15 cellular contexts compared by ENCODE assay signal in the genomic region with DNA sequence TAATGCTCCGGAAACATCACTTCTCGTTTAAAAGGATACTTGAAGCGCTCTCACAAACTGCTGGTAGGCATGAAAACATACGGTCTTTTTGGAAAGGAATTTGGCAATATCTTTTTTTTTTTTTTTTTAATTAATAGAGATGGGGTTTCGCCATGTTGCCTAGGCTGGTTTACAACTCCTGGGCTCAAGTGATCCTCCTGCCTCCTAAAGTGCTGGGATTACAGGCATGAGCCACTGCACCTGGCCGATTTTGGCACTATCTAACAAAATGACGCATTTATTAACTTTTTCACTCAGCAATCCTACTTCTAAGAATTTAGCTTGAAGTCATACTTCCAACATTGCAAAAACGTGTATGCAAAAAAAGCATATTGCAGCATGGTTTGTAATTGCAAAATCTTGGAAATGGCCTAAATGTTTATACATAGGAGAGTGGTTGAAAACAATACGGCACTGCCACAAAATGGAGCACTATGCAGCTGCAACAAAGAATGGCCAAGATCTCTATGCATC. TPM values are rescaled to one million over a fixed set of nuclear protein-coding genes. Genes with fewer than 3 reads are reported as not detected.
DNase-seq lines count a peak whose midpoint lies in the region; ATAC-seq, FAIRE-seq and TF ChIP-seq lines count a peak whose summit lies in the region.
"Had no signal": no experiment of that assay in that cellular context is flagged by ENCODE, and none has a peak within 500 bp of the region (broad histone marks: within the 10 kb centered on the region; RNA-seq: fewer than 3 reads in every experiment).

No MANE protein-coding gene starts in this region.

- no peak for TF ChIP-seq POLR2A in H1 (IDR thresholded peaks at IDR 0.05; ENCODE audit: control extremely low read depth in 1 of 2, low read depth in 2 of 2, low read length in 2 of 2)

- no peak overlapping the region for H3K56ac ChIP-seq in H1 (replicated peaks; ENCODE audit: insufficient read length, low read depth, low read length)

- peak overlapping the region; percentile 65 for H3K4me3 Mint-ChIP-seq in nephron progenitor cell

- H4K5ac ChIP-seq in H1 (ENCODE audit: insufficient read length, low read depth, low read length): no peak overlapping the region

- POLR2A ChIA-PET in H1 (lab: Charles Lee; ENCODE audit: partially characterized antibody): interaction anchor here (0.6 to 1.8 kb wide), 3 partner anchors 11 to 550 kb away, joined by 3 to 7 read pairs (median 3); no protein-coding TSS in a partner anchor

- H3K23ac ChIP-seq in H1 (ENCODE audit: insufficient read length): no peak overlapping the region

- 54% methylated on average over 9 of the region's 9 CpGs for WGBS in GM23248 (ENCODE audit: low coverage in 1 of 2, low lambda C conversion rate in 2 of 2, missing lambda C conversion rate in 2 of 2), 2 experiments
- 91% methylated on average over 9 of the region's 9 CpGs; no CpG with 5 or more reads in 1 of the 2 experiments for WGBS in H1 (ENCODE audit: extremely low coverage in 1 of 2, insufficient coverage in 1 of 2, insufficient read length in 1 of 2, insufficient replicate concordance in 2 of 2, low coverage in 1 of 2, low lambda C conversion rate in 2 of 2, missing lambda C conversion rate in 1 of 2), 2 experiments

- H3F3A ChIP-seq in GM23248 (ENCODE audit: insufficient read depth): no peaks in the 10 kb centered on the region

- H3K18ac ChIP-seq in H1 (ENCODE audit: extremely low read depth, low read length): no peak overlapping the region

- peaks cover 7% of the 10 kb centered on the region; the same call in 1 of the 2 replicates for H3K4me1 ChIP-seq in GM23248 (ENCODE audit: insufficient read depth)
- peaks cover 0 to 6% (median 5%) of the 10 kb centered on the region in 4 experiments; a peak in 2 of 7 replicates for H3K4me1 ChIP-seq in H1 (replicated peaks in 1 of 4; ENCODE audit: control insufficient read depth in 3 of 4, insufficient read depth in 4 of 4, low read length in 3 of 4)

- no peak for FAIRE-seq in H1 (lab: Jason Lieb, UNC)

- no peak overlapping the region for H2AK5ac ChIP-seq in H1 (ENCODE audit: low read depth, low read length)

- peaks cover 14% of the 10 kb centered on the region for H3K4me1 Mint-ChIP-seq in nephron progenitor cell

- TF ChIP-seq CTCF in 22Rv1 (IDR thresholded peaks at IDR 0.05) (no peak), H1 (IDR thresholded peaks at IDR 0.05; ENCODE audit: control extremely low read depth in 1 of 3, insufficient read depth in 1 of 3, low read depth in 1 of 3, low read length in 3 of 3) (no peak), nephron progenitor cell (IDR thresholded peaks at IDR 0.05) (no peak)

- H4K8ac ChIP-seq in H1 (ENCODE audit: extremely low read depth, insufficient read depth, low read length): no peak overlapping the region

- peaks cover 24% of the 10 kb centered on the region for H3K79me2 ChIP-seq in GM23248 (ENCODE audit: insufficient read depth)
- peaks cover 17 to 25% of the 10 kb centered on the region in 2 experiments for H3K79me2 ChIP-seq in H1 (ENCODE audit: control insufficient read depth in 1 of 2, insufficient read depth in 2 of 2, low read length in 2 of 2)

- no peak overlapping the region for H3K27ac Mint-ChIP-seq in nephron progenitor cell

- no peak overlapping the region for H4K91ac ChIP-seq in H1 (replicated peaks; ENCODE audit: insufficient read length, low read length)

- no peak overlapping the region for H2BK20ac ChIP-seq in H1 (ENCODE audit: low read length)

- H3K4me2 ChIP-seq in GM23248 (ENCODE audit: unreplicated experiment): no peak overlapping the region
- no peak overlapping the region for H3K4me2 ChIP-seq in H1 (ENCODE audit: insufficient read depth in 1 of 2, low read depth in 2 of 2, low read length in 2 of 2)
- H3K4me2 ChIP-seq: BLaER1 treated with 17β-estradiol and CSF1 and Interleukin-3, amounts not matched to agents 10 nM and 100 nM had no signal

- H3K4ac ChIP-seq in H1 (replicated peaks; ENCODE audit: insufficient read length, low read depth, low read length): no peak overlapping the region

- no peaks in the 10 kb centered on the region for H3K79me1 ChIP-seq in H1 (ENCODE audit: low read depth, low read length)

- H3K27me3 Mint-ChIP-seq in nephron progenitor cell (ENCODE audit: low read depth, poor library complexity): peaks cover 9% of the 10 kb centered on the region

- H3K9me2 ChIP-seq in GM23248 (ENCODE audit: insufficient read depth): no peaks in the 10 kb centered on the region

- H3K9ac ChIP-seq in GM23248 (no peak overlapping the region), H1 (replicated peaks in 1 of 4; ENCODE audit: extremely low read depth in 1 of 4, low read depth in 3 of 4, low read length in 3 of 4) (no peak overlapping the region)
- H3K9ac ChIP-seq: BLaER1 treated with 17β-estradiol and CSF1 and Interleukin-3, amounts not matched to agents 10 nM and 100 nM had no signal

- no peak overlapping the region for H2BK15ac ChIP-seq in H1 (ENCODE audit: low read length)

- H3K27ac ChIP-seq in 22Rv1: peak overlapping the region; percentile 83
- no peak overlapping the region for H3K27ac ChIP-seq in GM23248
- no peak overlapping the region for H3K27ac ChIP-seq in H1 (ENCODE audit: low read depth, low read length)
- H3K27ac ChIP-seq: BLaER1 treated with 17β-estradiol and CSF1 and Interleukin-3, amounts not matched to agents 10 nM and 100 nM; RWPE1 had no signal

- DNase-seq in GM23248 (no peak), H1 (ENCODE audit: low read depth in 1 of 2, low spot score in 2 of 2) (no peak), nephron progenitor cell (no peak), NCI-H2081 treated with DMSO at 0.1 percent for 48 hours (lab: John Stamatoyannopoulos, UW) (no peak), DMS153 (lab: John Stamatoyannopoulos, UW) (no peak)
- DNase-seq: DMS 273 treated with DMSO at 0.1 percent for 48 hours; H7; MM.1S; NCI-H226; NK-92 treated with Interleukin-12 subunit alpha and Interleukin-12 subunit beta, amount 100 ng/mL, for 24 hours; OCI-M1 had no signal

- no peak for TF ChIP-seq RAD21 in H1 (IDR thresholded peaks at IDR 0.05 in 1 of 2, conservative IDR thresholded peaks at IDR 0.05 in 1 of 2; ENCODE audit: low read depth in 2 of 2, low read length in 2 of 2)

- no peaks in the 10 kb centered on the region for H3K36me3 ChIP-seq in GM23248 (ENCODE audit: low read depth)
- no peaks in the 10 kb centered on the region; a peak in 1 of 8 replicates for H3K36me3 ChIP-seq in H1 (ENCODE audit: control insufficient read depth in 2 of 4, insufficient read depth in 4 of 4, low read length in 3 of 4)

- H2AFZ ChIP-seq in GM23248 (peak overlapping the region; percentile 92; the same call in 1 of the 2 replicates), H1 (ENCODE audit: low read length) (0 out of 2 replicates have a peak overlapping the region, but pooled peaks have one; percentile 27)

- H3K4me3 ChIP-seq in GM23248: no peak overlapping the region
- H3K4me3 ChIP-seq in H1 (ENCODE audit: extremely low read depth in 1 of 4, insufficient read depth in 2 of 4, low read depth in 3 of 4, low read length in 4 of 4): no peak overlapping the region
- H3K4me3 ChIP-seq: BLaER1 treated with 17β-estradiol and CSF1 and Interleukin-3, amounts not matched to agents 10 nM and 100 nM had no signal

- no peak overlapping the region for H2BK12ac ChIP-seq in H1 (ENCODE audit: low read depth, low read length)

- H3K9me3 ChIP-seq in GM23248 (ENCODE audit: low read depth) (no peaks in the 10 kb centered on the region), H1 (ENCODE audit: insufficient read depth in 2 of 2, low read depth in 1 of 2, low read length in 1 of 2) (no peaks in the 10 kb centered on the region)
- H3K9me3 ChIP-seq: BLaER1 treated with 17β-estradiol and CSF1 and Interleukin-3, amounts not matched to agents 10 nM and 100 nM had no signal

- H3K27me3 ChIP-seq in GM23248 (replicated peaks; ENCODE audit: insufficient read depth): no peaks in the 10 kb centered on the region
- no peaks in the 10 kb centered on the region for H3K27me3 ChIP-seq in H1 (replicated peaks in 1 of 4; ENCODE audit: control insufficient read depth in 3 of 4, extremely low read depth in 1 of 4, insufficient read depth in 3 of 4, low read length in 3 of 4)
- H3K27me3 ChIP-seq: BLaER1 treated with 17β-estradiol and CSF1 and Interleukin-3, amounts not matched to agents 10 nM and 100 nM had no signal

- H4K20me1 ChIP-seq in GM23248 (ENCODE audit: insufficient read depth): no peaks in the 10 kb centered on the region
- H4K20me1 ChIP-seq in H1 (replicated peaks in 1 of 2; ENCODE audit: control insufficient read depth in 1 of 2, insufficient read depth in 2 of 2, low read length in 2 of 2): peaks cover 0 to 3% of the 10 kb centered on the region in 2 experiments

- no peak overlapping the region for H2BK5ac ChIP-seq in H1 (ENCODE audit: low read depth, low read length)

- H3K23me2 ChIP-seq in H1 (ENCODE audit: low read depth, low read length): peaks cover 9% of the 10 kb centered on the region

- H2BK120ac ChIP-seq in H1 (replicated peaks; ENCODE audit: low read depth, low read length): no peak overlapping the region

- ATAC-seq in HG02610 (IDR thresholded peaks at IDR 0.05; ENCODE audit: unreplicated experiment): no peak

- peaks cover 5% of the 10 kb centered on the region for H3K9me3 Mint-ChIP-seq in nephron progenitor cell

- H3K36me3 Mint-ChIP-seq in nephron progenitor cell (ENCODE audit: low read depth): no peaks in the 10 kb centered on the region

- H3K14ac ChIP-seq in H1 (ENCODE audit: insufficient read length): no peak overlapping the region

- in situ Hi-C loops in GM23248 (cut with MboI): no loop called here

- CTCF ChIA-PET in H1 (lab: Charles Lee; ENCODE audit: partially characterized antibody): interaction anchor here (1.7 kb wide), 1 partner anchor 28 kb away, joined by 5 read pairs; no protein-coding TSS in a partner anchor

- no peak for TF ChIP-seq EP300 in H1 (IDR thresholded peaks at IDR 0.05; ENCODE audit: borderline replicate concordance in 1 of 2, low read depth in 2 of 2, low read length in 2 of 2)

TF ChIP-seq in H1, 55 proteins besides CTCF, POLR2A, EP300 and RAD21 (continues in another document):
- TF ChIP-seq, protein P1, sequence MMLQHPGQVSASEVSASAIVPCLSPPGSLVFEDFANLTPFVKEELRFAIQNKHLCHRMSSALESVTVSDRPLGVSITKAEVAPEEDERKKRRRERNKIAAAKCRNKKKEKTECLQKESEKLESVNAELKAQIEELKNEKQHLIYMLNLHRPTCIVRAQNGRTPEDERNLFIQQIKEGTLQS (IDR thresholded peaks at IDR 0.05; ENCODE audit: insufficient read depth, low read depth, low read length): no peak

RNA-seq across cellular contexts. Expression of a gene that starts 2.2 kb away (rescaled TPM):
- 0.76 and 1.1 TPM in 2 replicates for total RNA-seq in GM23248 (2014; rRNA removed; shearing (Covaris generic))
- polyA plus RNA-seq in GM23248 (2016; fragmentation: Nextera tagmentation; extraction: Ambion mirVana) (1.4 and 1.5 TPM in 2 replicates), H1 (2011; rRNA removed) (14.3 and 14.6 TPM in 2 replicates)
- 32.1 and 34.0 TPM in 2 replicates for total RNA-seq in H1 (2021; fragmentation: NEBNext Ultra II Directional; extraction: Animal tissue kit (Norgen Biotek cat#: 25700))
- 16.8 TPM for polyA plus RNA-seq in H1 (2011; cell fraction: cytosol; rRNA removed)
- 35.1 TPM for polyA plus RNA-seq in H1 (2011; cell fraction: nucleus; rRNA removed)
- 15.5 to 36.2 TPM (median 22.1 TPM) in 4 replicates for polyA plus RNA-seq in H1 (2012, experiment 1 of 2)
- polyA plus RNA-seq in H1 (2012, experiment 2 of 2): 5.0 TPM
- polyA plus RNA-seq in H1 (2013, experiment 1 of 2): 40.7 TPM
- polyA plus RNA-seq in H1 (2013, experiment 2 of 2): 35.7 TPM
- polyA minus RNA-seq in H1 (2011; rRNA and poly(A)+ RNA removed): 20.7 and 27.3 TPM in 2 replicates
- 14.5 TPM for polyA minus RNA-seq in H1 (2011; cell fraction: cytosol; rRNA and poly(A)+ RNA removed)
- 44.1 TPM for polyA minus RNA-seq in H1 (2011; cell fraction: nucleus; rRNA and poly(A)+ RNA removed)

Comparison
In these comparisons a context has a peak if more than half of its experiments do, and no peak if none do; other contexts are left out.
1. RNA of a gene that starts 2.2 kb away (total RNA-seq): 32.1 to 34.0 TPM in H1; 0.76 to 1.1 TPM in GM23248; every median in the first group is over 10 times any median in the second.